16 cellular contexts compared by ENCODE assay signal in genomic region chr16:84628226-84628731, GRCh38. TPM values are rescaled to one million over a fixed set of nuclear protein-coding genes. Genes with fewer than 3 reads are reported as not detected.
A peak's percentile ranks its signal among the peaks of the same experiment; 100 is the strongest.
DNase-seq lines count a peak whose midpoint lies in the region; ATAC-seq and TF ChIP-seq lines count a peak whose summit lies in the region.
"Had no signal": no experiment of that assay in that cellular context is flagged by ENCODE, and none has a peak within 500 bp of the region (broad histone marks: within the 10 kb centered on the region; RNA-seq: fewer than 3 reads in every experiment).

No MANE protein-coding gene starts in this region.

- H4K91ac ChIP-seq in trophoblast cell (ENCODE audit: low read depth, low read length), result no peak overlapping the region

- no peak overlapping the region for H2BK5ac ChIP-seq in trophoblast cell (ENCODE audit: low read depth, low read length, poor library complexity)

- no peak overlapping the region for H3K23ac ChIP-seq in trophoblast cell (ENCODE audit: low read length)

- H4K8ac ChIP-seq in trophoblast cell (ENCODE audit: low read depth, low read length), result no peak overlapping the region

- H3K27me3 ChIP-seq in KMS-11 (ENCODE audit: insufficient read depth, low read depth) (peaks cover 8% of the 10 kb centered on the region; the same call in 1 of the 2 replicates), trophoblast cell (ENCODE audit: insufficient read depth, low read length) (no peaks in the 10 kb centered on the region)

- H3K4me2 ChIP-seq in KMS-11, result peak overlapping the region; percentile 60; the same call in 1 of the 2 replicates
- H3K4me2 ChIP-seq in trophoblast cell (ENCODE audit: low read length), result no peak overlapping the region
- H3K4me2 ChIP-seq: SK-N-SH had no signal

- no peak overlapping the region for H3K4ac ChIP-seq in trophoblast cell (ENCODE audit: low read depth, low read length)

- ATAC-seq in HG02571 (IDR thresholded peaks at IDR 0.05; ENCODE audit: unreplicated experiment), result no peak
- ATAC-seq: K562 had no signal

- no peak overlapping the region for H3K14ac ChIP-seq in trophoblast cell (ENCODE audit: low read length)

- H3K36me3 ChIP-seq in KMS-11 (ENCODE audit: insufficient read depth) (no peaks in the 10 kb centered on the region), trophoblast cell (ENCODE audit: control insufficient read depth in 1 of 2, insufficient read depth in 2 of 2, low read length in 2 of 2) (no peaks in the 10 kb centered on the region)

- H3K9me3 ChIP-seq in trophoblast cell (ENCODE audit: insufficient read depth, low read depth, low read length), result peaks cover 2% of the 10 kb centered on the region
- H3K9me3 ChIP-seq: SK-N-SH had no signal

- H3K4me1 ChIP-seq in KMS-11 (ENCODE audit: low read depth, poor library complexity, severe bottlenecking), result peaks cover 29% of the 10 kb centered on the region
- H3K4me1 ChIP-seq in trophoblast cell (ENCODE audit: control insufficient read depth in 1 of 2, insufficient read depth in 2 of 2, low read length in 2 of 2), result no peaks in the 10 kb centered on the region

- H3K79me2 ChIP-seq in KMS-11 (ENCODE audit: insufficient read depth, low read depth), result no peaks in the 10 kb centered on the region
- no peaks in the 10 kb centered on the region for H3K79me2 ChIP-seq in trophoblast cell (ENCODE audit: control insufficient read depth, insufficient read depth, low read length, poor library complexity)

- H2BK12ac ChIP-seq in trophoblast cell (ENCODE audit: low read length), result no peak overlapping the region

- no peak overlapping the region for H2AFZ ChIP-seq in KMS-11 (ENCODE audit: low read depth)
- no peak overlapping the region for H2AFZ ChIP-seq in trophoblast cell (ENCODE audit: insufficient read depth, low read length, poor library complexity)

- no peaks in the 10 kb centered on the region for H4K20me1 ChIP-seq in KMS-11 (ENCODE audit: insufficient read depth)

- H3K79me1 ChIP-seq in trophoblast cell (ENCODE audit: low read length), result no peaks in the 10 kb centered on the region

- peak in 2 of 3 experiments; percentile 9 to 24 for DNase-seq in NCI-H1417 (lab: John Stamatoyannopoulos, UW)
- DNase-seq in NCI-H1417 treated with DMSO at 0.1 percent for 48 hours (lab: John Stamatoyannopoulos, UW), result no peak
- peak; percentile 68 for DNase-seq in RPMI8226
- DNase-seq in trophoblast cell, result no peak
- no peak for DNase-seq in NCI-H2196 (lab: John Stamatoyannopoulos, UW; ENCODE audit: unreplicated experiment)
- DNase-seq: CD4-positive, CD25-positive, alpha-beta regulatory T cell; DMS153; DND-41; NCI-H1694 treated with DMSO at 0.1 percent for 48 hours; NCI-H2081; NCI-H526 treated with DMSO at 0.1 percent for 48 hours; SK-N-SH had no signal

- peak overlapping the region; percentile 29 for H2AK5ac ChIP-seq in trophoblast cell (ENCODE audit: low read length)

- WGBS in trophoblast cell (ENCODE audit: extremely low coverage, insufficient coverage, insufficient read length), result no CpG with 5 or more reads among the region's 7 CpGs

- no peak overlapping the region for H3K18ac ChIP-seq in trophoblast cell (ENCODE audit: low read length)

- TF ChIP-seq CTCF in KMS-11 (conservative IDR thresholded peaks at IDR 0.05; ENCODE audit: low read depth, low read length), result no peak

- H3K4me3 ChIP-seq in KMS-11 (IDR thresholded peaks at IDR 0.05; ENCODE audit: insufficient read depth, low read depth, low read length), result no peak overlapping the region
- no peak overlapping the region for H3K4me3 ChIP-seq in trophoblast cell (ENCODE audit: low read depth, low read length)
- H3K4me3 ChIP-seq: K562 had no signal

- H3K27ac ChIP-seq in KMS-11, result no peak overlapping the region
- H3K27ac ChIP-seq in trophoblast cell (ENCODE audit: low read depth, low read length), result no peak overlapping the region
- H3K27ac ChIP-seq: 22Rv1 had no signal

- H2BK120ac ChIP-seq in trophoblast cell (ENCODE audit: insufficient read depth, low read length, poor library complexity), result no peak overlapping the region

- H3K9ac ChIP-seq in KMS-11, result no peak overlapping the region
- H3K9ac ChIP-seq in trophoblast cell (ENCODE audit: low read length), result no peak overlapping the region
- H3K9ac ChIP-seq: SK-N-SH had no signal

- H4K12ac ChIP-seq in trophoblast cell (ENCODE audit: low read depth, low read length), result no peak overlapping the region

RNA-seq across cellular contexts. Expression of gene COTL1, which starts 10.4 kb away (rescaled TPM):
- 194 and 199 TPM in 2 replicates for polyA plus RNA-seq in trophoblast cell (2013)

RNA-seq across cellular contexts. Expression of gene KLHL36, which starts 20.0 kb away (rescaled TPM):
- 17.4 and 17.6 TPM in 2 replicates for polyA plus RNA-seq in trophoblast cell (2013)

Comparison
In these comparisons a context has a peak if more than half of its experiments do, and no peak if none do; other contexts are left out.
1. DNase-seq: peak in NCI-H1417 (2 of 3) and RPMI8226 (single experiment); none in NCI-H1417 treated with DMSO at 0.1 percent for 48 hours (single experiment), trophoblast cell (0 of 2) and NCI-H2196 (single experiment).